19 cellular contexts compared by ENCODE assay signal in genomic region chr5:135644196-135644766, GRCh38.
A peak's percentile ranks its signal among the peaks of the same experiment; 100 is the strongest.
DNase-seq lines count a peak whose midpoint lies in the region; FAIRE-seq and TF ChIP-seq lines count a peak whose summit lies in the region.
"Had no signal": no experiment of that assay in that cellular context is flagged by ENCODE, and none has a peak within 500 bp of the region (broad histone marks: within the 10 kb centered on the region; RNA-seq: fewer than 3 reads in every experiment).

No MANE protein-coding gene starts in this region.

- H3K4me3 ChIP-seq in Caco-2 (ENCODE audit: low read depth, low read length) (no peak overlapping the region), smooth muscle cell (no peak overlapping the region), prostate gland (no peak overlapping the region)
- H3K4me3 ChIP-seq: BLaER1 treated with 17β-estradiol and CSF1 and Interleukin-3, amounts not matched to agents 10 nM and 100 nM; GM23338 had no signal

- H3K4me3 Mint-ChIP-seq in Caco-2 (ENCODE audit: unreplicated experiment), result no peak overlapping the region
- H3K4me3 Mint-ChIP-seq: B cell; CD8-positive, alpha-beta T cell; GM23338; HFFc6 had no signal

- no peak overlapping the region for H2AFZ ChIP-seq in smooth muscle cell (ENCODE audit: low read depth)
- H2AFZ ChIP-seq: GM23338 had no signal

- peaks cover 21% of the 10 kb centered on the region for H3F3A ChIP-seq in smooth muscle cell (ENCODE audit: low read depth)

- H3K27ac Mint-ChIP-seq in Caco-2 (ENCODE audit: unreplicated experiment), result peak overlapping the region; percentile 14
- H3K27ac Mint-ChIP-seq: B cell; CD8-positive, alpha-beta T cell; GM23338; HFFc6 had no signal

- no peaks in the 10 kb centered on the region for H4K20me1 ChIP-seq in smooth muscle cell (ENCODE audit: low read depth)
- H4K20me1 ChIP-seq: BLaER1 treated with 17β-estradiol and CSF1 and Interleukin-3, amounts not matched to agents 10 nM and 100 nM had no signal

- H3K4me1 Mint-ChIP-seq in Caco-2 (ENCODE audit: low read depth, unreplicated experiment), result peaks cover 17% of the 10 kb centered on the region
- H3K4me1 Mint-ChIP-seq: B cell, GM23338 had no signal

- TF ChIP-seq CTCF in Caco-2 (IDR thresholded peaks at IDR 0.05; ENCODE audit: insufficient read depth in 1 of 2, low read depth in 1 of 2, low read length in 1 of 2, severe bottlenecking in 1 of 2, unreplicated experiment in 1 of 2), result no peak
- TF ChIP-seq CTCF in smooth muscle cell (IDR thresholded peaks at IDR 0.05; ENCODE audit: borderline replicate concordance, insufficient read depth, poor library complexity, severe bottlenecking), result no peak
- no peak for TF ChIP-seq CTCF in prostate gland (IDR thresholded peaks at IDR 0.05)

- no TSS peak for BruUV-seq in Caco-2 (replicated peaks; lab: Mats Ljungman, UMichigan)

- no peak for TF ChIP-seq POLR2A in prostate gland (IDR thresholded peaks at IDR 0.05)

- H3K79me2 ChIP-seq in smooth muscle cell (ENCODE audit: low read depth), result no peaks in the 10 kb centered on the region

- POLR2A ChIA-PET in Caco-2 (lab: Charles Lee), result no interaction called here

- intact Hi-C loops in Caco-2 (cut with micrococcal nuclease; ENCODE audit: unreplicated experiment) (loop anchor here (1.0 kb wide), 1 partner anchor 19 kb away; no protein-coding TSS in a partner anchor), prostate gland (cut with DNase I) (no loop called here)

- H3K36me3 Mint-ChIP-seq in Caco-2 (ENCODE audit: insufficient read depth, unreplicated experiment), result no peaks in the 10 kb centered on the region
- H3K36me3 Mint-ChIP-seq: CD8-positive, alpha-beta T cell had no signal

- peak overlapping the region; percentile 52 for H3K4me2 ChIP-seq in smooth muscle cell
- H3K4me2 ChIP-seq: BLaER1 treated with 17β-estradiol and CSF1 and Interleukin-3, amounts not matched to agents 10 nM and 100 nM; GM23338 had no signal

- H3K36me3 ChIP-seq in Caco-2 (ENCODE audit: control insufficient read depth, insufficient read depth, low read length) (no peaks in the 10 kb centered on the region), smooth muscle cell (ENCODE audit: low read depth) (no peaks in the 10 kb centered on the region), prostate gland (no peaks in the 10 kb centered on the region)
- H3K36me3 ChIP-seq: BLaER1 treated with 17β-estradiol and CSF1 and Interleukin-3, amounts not matched to agents 10 nM and 100 nM had no signal

- H3K27me3 ChIP-seq in Caco-2 (replicated peaks; ENCODE audit: control insufficient read depth, insufficient read depth, low read length) (no peaks in the 10 kb centered on the region), smooth muscle cell (ENCODE audit: low read depth) (no peaks in the 10 kb centered on the region), prostate gland (replicated peaks; ENCODE audit: insufficient read depth) (no peaks in the 10 kb centered on the region)
- H3K27me3 ChIP-seq: BLaER1 treated with 17β-estradiol and CSF1 and Interleukin-3, amounts not matched to agents 10 nM and 100 nM had no signal

- DNase-seq in Caco-2 (no peak), SK-N-DZ (ENCODE audit: low spot score) (peak; percentile 72), myocyte (ENCODE audit: low read depth) (peak; percentile 11), smooth muscle cell (lab: John Stamatoyannopoulos, UW; ENCODE audit: unreplicated experiment) (no peak), prostate gland (ENCODE audit: low spot score) (no peak), GOT3 (lab: John Stamatoyannopoulos, UW) (no peak), GM19239 (ENCODE audit: insufficient read length, low spot score) (no peak)
- DNase-seq: CD8-positive, alpha-beta T cell; COR-L47; DMS79; GDM1; H7; HFFc6 had no signal

- H3K27ac ChIP-seq in smooth muscle cell (ENCODE audit: low read depth) (no peak overlapping the region), prostate gland (no peak overlapping the region)
- H3K27ac ChIP-seq: BLaER1 treated with 17β-estradiol and CSF1 and Interleukin-3, amounts not matched to agents 10 nM and 100 nM; HL-60 had no signal

- H3K9me3 ChIP-seq in Caco-2 (peaks cover 2% of the 10 kb centered on the region; the same call in 1 of the 2 replicates), smooth muscle cell (replicated peaks; ENCODE audit: low read depth) (no peaks in the 10 kb centered on the region), prostate gland (no peaks in the 10 kb centered on the region)

- H3K27me3 Mint-ChIP-seq in Caco-2 (ENCODE audit: insufficient read depth, unreplicated experiment), result peaks cover 3% of the 10 kb centered on the region

- peaks cover 9% of the 10 kb centered on the region for H3K9me3 Mint-ChIP-seq in Caco-2 (ENCODE audit: unreplicated experiment)
- H3K9me3 Mint-ChIP-seq: CD8-positive, alpha-beta T cell; GM23338; HFFc6 had no signal

- CTCF ChIA-PET in Caco-2 (lab: Charles Lee), result no interaction called here

- no peak for FAIRE-seq in GM19239 (lab: Jason Lieb, UNC)
- FAIRE-seq: GM12892, GM18507 had no signal

- 17% methylated on average over 3 of the region's 3 CpGs for WGBS in smooth muscle cell (ENCODE audit: low lambda C conversion rate)
- WGBS in prostate gland, result 78% methylated on average over 3 of the region's 3 CpGs

- peaks cover 25% of the 10 kb centered on the region for H3K4me1 ChIP-seq in Caco-2
- peaks cover 4% of the 10 kb centered on the region for H3K4me1 ChIP-seq in smooth muscle cell (ENCODE audit: low read depth)
- no peaks in the 10 kb centered on the region for H3K4me1 ChIP-seq in prostate gland (replicated peaks)
- H3K4me1 ChIP-seq: BLaER1 treated with 17β-estradiol and CSF1 and Interleukin-3, amounts not matched to agents 10 nM and 100 nM had no signal

- H3K9ac ChIP-seq in smooth muscle cell (ENCODE audit: low read depth), result no peak overlapping the region
- H3K9ac ChIP-seq: BLaER1 treated with 17β-estradiol and CSF1 and Interleukin-3, amounts not matched to agents 10 nM and 100 nM had no signal

Comparison
In these comparisons a context has a peak if more than half of its experiments do, and no peak if none do; other contexts are left out.
1. DNase-seq: peak in SK-N-DZ (single experiment) and myocyte (single experiment); none in Caco-2 (0 of 2), smooth muscle cell (single experiment), prostate gland (single experiment), GOT3 (single experiment) and GM19239 (single experiment).